In genomic region chr2:104595576-104595975, GRCh38 we compare ENCODE assay signal across 27 cellular contexts.
"Had no signal": no experiment of that assay in that cellular context is flagged by ENCODE, and none has a peak within 500 bp of the region (broad histone marks: within the 10 kb centered on the region; RNA-seq: fewer than 3 reads in every experiment).

No MANE protein-coding gene starts in this region.

- H3K9me3 ChIP-seq: pancreas, prostate gland, upper lobe of right lung had no signal

- H3K79me2 ChIP-seq: hepatocyte had no signal

- H3K27me3 ChIP-seq: hepatocyte, pancreas, sigmoid colon, suprapubic skin, tibial artery, upper lobe of right lung had no signal

- H3K27me3 Mint-ChIP-seq: stimulated activated naive CD8-positive, alpha-beta T cell treated with anti-CD3 and anti-CD28 coated beads, Interleukin-15, Interleukin-2, amounts not matched to agents 100 ng/mL and 50 ng/mL, for 24 hours had no signal

- H3K4me3 Mint-ChIP-seq: mesothelial cell of epicardium; naive thymus-derived CD4-positive, alpha-beta T cell; natural killer cell treated with Interleukin-12 subunit alpha and Interleukin-12 subunit beta and Interleukin-15 and Interleukin-18, amount 100 ng/mL, for 72 hours; stimulated activated effector memory CD8-positive, alpha-beta T cell treated with anti-CD3 and anti-CD28 coated beads, Interleukin-12 subunit alpha, Interleukin-12 subunit beta, amount 100 ng/mL, for 72 hours; stimulated activated naive CD8-positive, alpha-beta T cell treated with anti-CD3 and anti-CD28 coated beads, Interleukin-15, Interleukin-2, amounts not matched to agents 100 ng/mL and 50 ng/mL, for 24 hours had no signal

- H3K4me2 ChIP-seq: hepatocyte had no signal

- H3K36me3 Mint-ChIP-seq: mesothelial cell of epicardium; stimulated activated effector memory CD8-positive, alpha-beta T cell treated with anti-CD3 and anti-CD28 coated beads, Interleukin-12 subunit alpha, Interleukin-12 subunit beta, amount 100 ng/mL, for 72 hours had no signal

- H3K9me3 Mint-ChIP-seq: stimulated activated naive CD8-positive, alpha-beta T cell treated with anti-CD3 and anti-CD28 coated beads, Interleukin-15, Interleukin-2, amounts not matched to agents 100 ng/mL and 50 ng/mL, for 24 hours had no signal

- H3K27ac ChIP-seq: hepatocyte, left ventricle myocardium inferior, pancreas, prostate gland, sigmoid colon, spleen, suprapubic skin, thoracic aorta, tibial artery, upper lobe of right lung had no signal

- H3K4me1 Mint-ChIP-seq: mesothelial cell of epicardium; stimulated activated effector memory CD8-positive, alpha-beta T cell treated with anti-CD3 and anti-CD28 coated beads, Interleukin-12 subunit alpha, Interleukin-12 subunit beta, amount 100 ng/mL, for 72 hours had no signal

- H3K27ac Mint-ChIP-seq: mesothelial cell of epicardium; naive thymus-derived CD4-positive, alpha-beta T cell; natural killer cell treated with Interleukin-12 subunit alpha and Interleukin-12 subunit beta and Interleukin-15 and Interleukin-18, amount 100 ng/mL, for 72 hours; stimulated activated effector memory CD8-positive, alpha-beta T cell treated with anti-CD3 and anti-CD28 coated beads, Interleukin-12 subunit alpha, Interleukin-12 subunit beta, amount 100 ng/mL, for 72 hours; stimulated activated naive CD8-positive, alpha-beta T cell treated with anti-CD3 and anti-CD28 coated beads, Interleukin-15, Interleukin-2, amounts not matched to agents 100 ng/mL and 50 ng/mL, for 24 hours had no signal

- H3K4me3 ChIP-seq: hepatocyte, left ventricle myocardium inferior, lung, mucosa of descending colon, pancreas, prostate gland, sigmoid colon, spleen, suprapubic skin, thoracic aorta, tibial artery, upper lobe of right lung had no signal

- DNase-seq: islet precursor cell; left ventricle myocardium inferior; mesendoderm; mucosa of descending colon; naive thymus-derived CD4-positive, alpha-beta T cell; nucleus accumbens; pancreas; posterior cingulate gyrus; retina; right cardiac atrium; sigmoid colon; small intestine; spleen; stimulated activated CD4-positive, alpha-beta T cell treated with anti-CD3 and anti-CD28 coated beads, Interleukin-4, amount 100 ng/mL, for 24 hours; stimulated activated naive CD4-positive, alpha-beta T cell; tibial artery; trophoblast cell; upper lobe of right lung had no signal

- H3K36me3 ChIP-seq: left ventricle myocardium inferior, pancreas, prostate gland, sigmoid colon, spleen, suprapubic skin, thoracic aorta, tibial artery, upper lobe of right lung had no signal

- H2AFZ ChIP-seq: hepatocyte had no signal

- H3K4me1 ChIP-seq: left ventricle myocardium inferior, pancreas, prostate gland, sigmoid colon, spleen, suprapubic skin, tibial artery, upper lobe of right lung had no signal
